In genomic region chr7:100886936-100887185, GRCh38 we compare ENCODE assay signal across 10 cellular contexts. TPM values are rescaled to one million over a fixed set of nuclear protein-coding genes. Genes with fewer than 3 reads are reported as not detected.
DNase-seq lines count a peak whose midpoint lies in the region; TF ChIP-seq lines count a peak whose summit lies in the region.
"Had no signal": no experiment of that assay in that cellular context is flagged by ENCODE, and none has a peak within 500 bp of the region (broad histone marks: within the 10 kb centered on the region; RNA-seq: fewer than 3 reads in every experiment).

No MANE protein-coding gene starts in this region.

- peaks cover 34% of the 10 kb centered on the region for H3K36me3 Mint-ChIP-seq in activated naive CD4-positive, alpha-beta T cell treated with anti-CD3 and anti-CD28 coated beads, Interleukin-2, amount 50 U/mL, for 24 hours

- H3K4me1 Mint-ChIP-seq in activated naive CD4-positive, alpha-beta T cell treated with anti-CD3 and anti-CD28 coated beads, Interleukin-2, amount 50 U/mL, for 24 hours, result peaks cover 37% of the 10 kb centered on the region

- intact Hi-C loops in esophagus squamous epithelium (cut with DNase I) (no loop called here), stomach (cut with DNase I; ENCODE audit: low total_unique reads) (no loop called here)

- H3K4me3 ChIP-seq in SU-DHL-6 (ENCODE audit: insufficient read depth, low read length, poor library complexity, severe bottlenecking), result no peak overlapping the region
- no peak overlapping the region for H3K4me3 ChIP-seq in esophagus squamous epithelium
- H3K4me3 ChIP-seq in stomach, result no peak overlapping the region

- H3K27ac ChIP-seq in SU-DHL-6 (ENCODE audit: low read depth, low read length), result peak overlapping the region; percentile 83
- H3K27ac ChIP-seq in esophagus squamous epithelium, result peak overlapping the region in 3 of 4 donors; percentile 50 to 99 (median 76)
- H3K27ac ChIP-seq in stomach, result peak overlapping the region in 4 of 5 donors; percentile 41 to 92 (median 82)

- H3K4me1 ChIP-seq in esophagus squamous epithelium (peaks cover 31 to 51% (median 33%) of the 10 kb centered on the region in 3 donors), stomach (peaks cover 32 to 50% (median 44%) of the 10 kb centered on the region in 4 donors)

- no peak overlapping the region for H2AFZ ChIP-seq in SU-DHL-6 (ENCODE audit: low read depth, low read length, severe bottlenecking)

- H3K4me3 Mint-ChIP-seq in activated naive CD4-positive, alpha-beta T cell treated with anti-CD3 and anti-CD28 coated beads, Interleukin-2, amount 50 U/mL, for 24 hours, result peak overlapping the region; percentile 47

- H3K36me3 ChIP-seq in SU-DHL-6 (ENCODE audit: low read length), result peaks cover 16% of the 10 kb centered on the region
- peaks cover 39 to 67% (median 65%) of the 10 kb centered on the region in 3 donors for H3K36me3 ChIP-seq in esophagus squamous epithelium
- peaks cover 69 to 70% (median 70%) of the 10 kb centered on the region in 4 donors for H3K36me3 ChIP-seq in stomach

- H3K79me2 ChIP-seq in SU-DHL-6 (ENCODE audit: insufficient read depth, low read length), result peaks cover 28% of the 10 kb centered on the region

- TF ChIP-seq CTCF in SU-DHL-6 (IDR thresholded peaks at IDR 0.05; ENCODE audit: insufficient read depth, low read length, poor library complexity, severe bottlenecking) (no peak), esophagus squamous epithelium (IDR thresholded peaks at IDR 0.05) (no peak), stomach (IDR thresholded peaks at IDR 0.05) (no peak)

- TF ChIP-seq POLR2A in esophagus squamous epithelium (IDR thresholded peaks at IDR 0.05) (no peak), stomach (IDR thresholded peaks at IDR 0.05) (no peak)

- no peaks in the 10 kb centered on the region for H3K9me3 Mint-ChIP-seq in activated naive CD4-positive, alpha-beta T cell treated with anti-CD3 and anti-CD28 coated beads, Interleukin-2, amount 50 U/mL, for 24 hours

- no peak for DNase-seq in activated naive CD4-positive, alpha-beta T cell treated with anti-CD3 and anti-CD28 coated beads, Interleukin-2, amount 50 U/mL, for 16 hours
- DNase-seq in esophagus squamous epithelium (lab: John Stamatoyannopoulos, UW), result no peak
- DNase-seq in stomach, result no peak
- DNase-seq in RKO (ENCODE audit: low spot score), result no peak
- DNase-seq in NCI-H748 treated with DMSO at 0.1 percent for 48 hours (lab: John Stamatoyannopoulos, UW), result no peak
- DNase-seq in AG08395 (ENCODE audit: low spot score), result no peak
- DNase-seq: activated T-cell treated with anti-CD3 and anti-CD28 coated beads, Interleukin-2, amount 50 U/mL, for 48 hours; cerebellar nuclear complex had no signal

- no peaks in the 10 kb centered on the region for H3K27me3 ChIP-seq in SU-DHL-6 (ENCODE audit: low read length)
- no peaks in the 10 kb centered on the region for H3K27me3 ChIP-seq in esophagus squamous epithelium
- H3K27me3 ChIP-seq in stomach, result peaks cover 0 to 10% (median 0%) of the 10 kb centered on the region in 3 donors

- TF ChIP-seq EP300 in stomach (IDR thresholded peaks at IDR 0.05), result no peak

- no peak overlapping the region for H3K27ac Mint-ChIP-seq in activated naive CD4-positive, alpha-beta T cell treated with anti-CD3 and anti-CD28 coated beads, Interleukin-2, amount 50 U/mL, for 24 hours

- 81 to 85% methylated on average over 11 to 17 of the region's 17 CpGs for WGBS in esophagus squamous epithelium, 2 donors
- 84 to 89% (median 84%) methylated on average over 10 to 17 of the region's 17 CpGs for WGBS in stomach, 5 donors

- peaks cover 29% of the 10 kb centered on the region for H3F3A ChIP-seq in SU-DHL-6 (ENCODE audit: insufficient read depth)

- H3K4me2 ChIP-seq in SU-DHL-6 (ENCODE audit: low read depth, low read length, poor library complexity, severe bottlenecking), result peak overlapping the region; percentile 61

- peaks cover 4% of the 10 kb centered on the region for H3K27me3 Mint-ChIP-seq in activated naive CD4-positive, alpha-beta T cell treated with anti-CD3 and anti-CD28 coated beads, Interleukin-2, amount 50 U/mL, for 24 hours

- H4K20me1 ChIP-seq in SU-DHL-6 (ENCODE audit: low read depth, low read length), result no peaks in the 10 kb centered on the region

- H3K9me3 ChIP-seq in SU-DHL-6 (ENCODE audit: insufficient read depth, low read length), result no peaks in the 10 kb centered on the region
- H3K9me3 ChIP-seq in esophagus squamous epithelium, result no peaks in the 10 kb centered on the region
- no peaks in the 10 kb centered on the region for H3K9me3 ChIP-seq in stomach

- no peaks in the 10 kb centered on the region for H3K9me2 ChIP-seq in SU-DHL-6 (replicated peaks; ENCODE audit: insufficient read depth, low read length)

- H3K9ac ChIP-seq in SU-DHL-6 (ENCODE audit: low read length), result peak overlapping the region; percentile 97

RNA-seq across cellular contexts. Expression of gene UFSP1, which starts 2.7 kb away (rescaled TPM):
- total RNA-seq in esophagus squamous epithelium, result 1 to 10 TPM; 1.3 to 8.4 (median 5.5) TPM
- total RNA-seq in stomach, result 10 to 100 TPM in 1 of 5 donors, under 1 TPM in 1, not detected in 3; 0.73 to 22.6 TPM
- 1 to 10 TPM; 2.0 to 4.3 (median 4.1) TPM for polyA plus RNA-seq in stomach

RNA-seq across cellular contexts. Expression of gene ACHE, which starts 8.8 kb away (rescaled TPM):
- total RNA-seq in esophagus squamous epithelium (1 to 10 TPM in 3 of 4 donors, under 1 TPM in 1; 0.22 to 1.5 (median 1.3) TPM), stomach (1 to 10 TPM in 1 of 5 donors, under 1 TPM in 1, not detected in 3; 0.43 to 2.4 TPM)
- 1 to 10 TPM in 1 of 3 donors, under 1 TPM in 2; 0.25 to 1.5 (median 0.31) TPM for polyA plus RNA-seq in stomach

RNA-seq across cellular contexts. Expression of gene SRRT, which starts 12.0 kb away (rescaled TPM):
- total RNA-seq in esophagus squamous epithelium, result 10 to 100 TPM; 53.8 to 91.0 (median 68.4) TPM
- total RNA-seq in stomach, result 100 to 1,000 TPM in 2 of 5 donors, 10 to 100 TPM in 3; 45.2 to 184 (median 86.2) TPM
- polyA plus RNA-seq in stomach, result 10 to 100 TPM; 63.7 to 97.1 (median 68.9) TPM

RNA-seq across cellular contexts. Expression of gene TRIP6, which starts 19.7 kb away (rescaled TPM):
- total RNA-seq in esophagus squamous epithelium (100 to 1,000 TPM in 2 of 4 donors, 10 to 100 TPM in 2; 81.4 to 109 (median 93.7) TPM), stomach (10 to 100 TPM in 3 of 5 donors, 1 to 10 TPM in 2; 4.7 to 44.3 (median 14.7) TPM)
- 10 to 100 TPM; 23.8 to 50.0 (median 26.2) TPM for polyA plus RNA-seq in stomach

RNA-seq across cellular contexts. Expression of gene SLC12A9, which starts 34.3 kb away (rescaled TPM):
- 10 to 100 TPM in 3 of 4 donors, 1 to 10 TPM in 1; 9.9 to 19.6 (median 17.3) TPM for total RNA-seq in esophagus squamous epithelium
- total RNA-seq in stomach, result 10 to 100 TPM in 3 of 5 donors, 1 to 10 TPM in 2; 2.9 to 44.6 (median 25.9) TPM
- 10 to 100 TPM in 1 of 3 donors, 1 to 10 TPM in 2; 4.9 to 21.7 (median 9.0) TPM for polyA plus RNA-seq in stomach
